In the genomic region with DNA sequence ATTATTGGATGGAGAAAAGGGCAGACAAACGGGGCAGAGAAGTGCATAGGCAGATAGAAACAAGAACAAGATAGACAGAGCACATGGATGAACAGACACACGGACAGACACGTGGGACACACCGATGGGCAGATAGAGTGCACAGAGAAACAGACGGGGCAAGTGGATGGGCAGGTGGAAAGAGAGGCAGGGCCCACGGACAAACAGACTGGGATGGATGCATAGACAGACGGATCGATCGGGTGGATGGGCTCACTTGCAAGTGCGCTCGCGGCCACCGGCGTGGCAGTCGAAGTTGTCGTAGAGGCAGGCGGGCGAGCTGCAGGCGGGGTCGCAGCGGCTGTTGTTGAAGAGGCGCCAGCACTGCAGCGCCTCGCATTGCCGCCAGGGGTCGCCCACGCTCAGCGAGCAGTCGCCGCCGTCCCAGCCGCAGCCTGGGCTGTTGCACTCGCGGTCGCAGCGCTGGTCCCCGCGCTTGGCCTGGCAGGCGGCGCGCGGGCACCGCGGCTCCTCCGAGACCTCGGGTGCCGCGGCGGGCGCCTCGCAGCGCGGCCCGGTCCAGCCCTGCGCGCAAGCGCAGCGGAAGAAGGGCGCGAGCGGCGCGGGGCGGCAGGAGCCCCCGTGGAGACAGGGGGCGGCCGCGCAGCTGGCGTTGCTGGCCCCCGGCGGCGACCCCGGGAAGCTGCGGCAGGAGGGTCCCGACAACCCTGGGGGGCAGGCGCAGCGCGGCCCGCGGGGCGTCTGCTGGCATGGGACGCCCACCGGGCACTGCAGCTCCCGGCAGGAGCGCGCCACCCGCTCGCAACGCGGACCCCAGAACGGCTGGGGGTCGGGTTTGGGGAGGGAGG, we compare ENCODE assay signal across 8 cellular contexts. TPM values are rescaled to one million over a fixed set of nuclear protein-coding genes. Genes with fewer than 3 reads are reported as not detected.
DNase-seq lines count a peak whose midpoint lies in the region; ATAC-seq lines count a peak whose summit lies in the region.

No MANE protein-coding gene starts in this region.

- no peaks in the 10 kb centered on the region for H3K36me3 Mint-ChIP-seq in activated CD8-positive, alpha-beta T cell treated with anti-CD3 and anti-CD28 coated beads, Interleukin-2, amount 10 ng/mL, durations not matched to agents 7 days and 5 days (ENCODE audit: low read depth)
- H3K36me3 Mint-ChIP-seq in memory B cell = no peaks in the 10 kb centered on the region

- no peak overlapping the region for H3K27ac Mint-ChIP-seq in activated CD8-positive, alpha-beta T cell treated with anti-CD3 and anti-CD28 coated beads, Interleukin-2, amount 10 ng/mL, durations not matched to agents 7 days and 5 days
- H3K27ac Mint-ChIP-seq in memory B cell = no peak overlapping the region

- POLR2A ChIA-PET in activated CD8-positive, alpha-beta T cell treated with anti-CD3 and anti-CD28 coated beads, Interleukin-2, amount 10 ng/mL, durations not matched to agents 7 days and 5 days (lab: Charles Lee) = no interaction called here

- H3K27me3 Mint-ChIP-seq in activated CD8-positive, alpha-beta T cell treated with anti-CD3 and anti-CD28 coated beads, Interleukin-2, amount 10 ng/mL, durations not matched to agents 7 days and 5 days (ENCODE audit: low read depth) = peaks cover 9% of the 10 kb centered on the region
- peaks cover 20% of the 10 kb centered on the region for H3K27me3 Mint-ChIP-seq in memory B cell

- H3K4me3 Mint-ChIP-seq in activated CD8-positive, alpha-beta T cell treated with anti-CD3 and anti-CD28 coated beads, Interleukin-2, amount 10 ng/mL, durations not matched to agents 7 days and 5 days = no peak overlapping the region
- peak overlapping the region; percentile 45 for H3K4me3 Mint-ChIP-seq in memory B cell

- H3K9me3 Mint-ChIP-seq in activated CD8-positive, alpha-beta T cell treated with anti-CD3 and anti-CD28 coated beads, Interleukin-2, amount 10 ng/mL, durations not matched to agents 7 days and 5 days (ENCODE audit: insufficient read depth) = no peaks in the 10 kb centered on the region
- no peaks in the 10 kb centered on the region for H3K9me3 Mint-ChIP-seq in memory B cell

- ATAC-seq in HG03354 (IDR thresholded peaks at IDR 0.05; ENCODE audit: poor library complexity, severe bottlenecking, unreplicated experiment) = peak; percentile 48
- ATAC-seq in activated CD8-positive, alpha-beta T cell treated with anti-CD3 and anti-CD28 coated beads, Interleukin-2, amount 10 ng/mL, durations not matched to agents 7 days and 5 days = peak; percentile 95
- peak; percentile 97 for ATAC-seq in memory B cell (ENCODE audit: low read depth)
- ATAC-seq in HG02852 (IDR thresholded peaks at IDR 0.05; ENCODE audit: unreplicated experiment) = no peak

- DNase-seq in DMS79 (lab: John Stamatoyannopoulos, UW) = peak; percentile 20
- peak; percentile 74 for DNase-seq in NCI-H774 (lab: John Stamatoyannopoulos, UW)
- DNase-seq in activated CD8-positive, alpha-beta T cell treated with anti-CD3 and anti-CD28 coated beads, Interleukin-2, amount 10 ng/mL, durations not matched to agents 7 days and 5 days = peak; percentile 88
- peak; percentile 78 for DNase-seq in effector CD4-positive, alpha-beta T cell
- peak; percentile 88 to 92 for DNase-seq in memory B cell (ENCODE audit: low spot score in 2 of 2)
- peak; percentile 78 for DNase-seq in stimulated activated CD8-positive, alpha-beta memory T cell treated with anti-CD3 and anti-CD28 coated beads, Interleukin-15, amount 100 ng/mL, for 24 hours (ENCODE audit: low read depth)

- CTCF ChIA-PET in activated CD8-positive, alpha-beta T cell treated with anti-CD3 and anti-CD28 coated beads, Interleukin-2, amount 10 ng/mL, durations not matched to agents 7 days and 5 days (lab: Charles Lee) = interaction anchor here (0.7 to 1.9 kb wide), 16 partner anchors 18 to 380 kb away, joined by 3 to 14 read pairs (median 4); partner anchors contain the start of genes AKAP8 and AKAP8L

- H3K4me1 Mint-ChIP-seq in activated CD8-positive, alpha-beta T cell treated with anti-CD3 and anti-CD28 coated beads, Interleukin-2, amount 10 ng/mL, durations not matched to agents 7 days and 5 days (ENCODE audit: low read depth) = peaks cover 3% of the 10 kb centered on the region
- peaks cover 7% of the 10 kb centered on the region for H3K4me1 Mint-ChIP-seq in memory B cell

RNA-seq across cellular contexts. Expression of gene NOTCH3, which starts 23.3 kb away (rescaled TPM):
- total RNA-seq in activated CD8-positive, alpha-beta T cell treated with anti-CD3 and anti-CD28 coated beads, Interleukin-2, amount 10 ng/mL, durations not matched to agents 7 days and 5 days = not detected

RNA-seq across cellular contexts. Expression of gene EPHX3, which starts 54.8 kb away (rescaled TPM):
- total RNA-seq in activated CD8-positive, alpha-beta T cell treated with anti-CD3 and anti-CD28 coated beads, Interleukin-2, amount 10 ng/mL, durations not matched to agents 7 days and 5 days = under 1 TPM; 0.21 to 0.29 TPM

Comparison
In these comparisons a context has a peak if more than half of its experiments do, and no peak if none do; other contexts are left out.
1. DNase-seq: peak in every context shown above with its lines; median percentile 90 in memory B cell; 88 in activated CD8-positive, alpha-beta T cell treated with anti-CD3 and anti-CD28 coated beads, Interleukin-2, amount 10 ng/mL, durations not matched to agents 7 days and 5 days; 78 in effector CD4-positive, alpha-beta T cell; 78 in stimulated activated CD8-positive, alpha-beta memory T cell treated with anti-CD3 and anti-CD28 coated beads, Interleukin-15, amount 100 ng/mL, for 24 hours; 74 in NCI-H774; 20 in DMS79.